In the genomic region with DNA sequence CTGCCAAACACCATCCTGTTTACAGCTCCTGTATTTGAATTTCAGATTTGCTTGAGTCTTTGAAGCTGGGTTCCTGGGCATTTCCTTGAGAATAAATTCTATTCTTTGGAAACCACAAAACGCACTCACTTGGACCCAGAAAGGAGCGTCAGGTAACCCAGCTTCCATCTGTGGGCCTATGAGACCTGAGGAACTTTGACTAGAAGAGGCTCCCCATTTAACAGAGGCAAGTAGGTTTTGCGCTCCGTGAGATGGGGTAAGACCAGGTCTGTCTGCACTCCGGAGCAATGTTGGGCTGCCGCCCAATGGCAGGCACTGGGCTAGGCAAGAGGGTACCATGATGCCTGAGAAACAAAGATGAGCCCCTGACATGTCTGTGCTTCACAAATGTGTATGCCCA, we compare ENCODE assay signal across 1 cellular context.
TF ChIP-seq lines count a peak whose summit lies in the region.

No MANE protein-coding gene starts in this region.

TF ChIP-seq in H1, 55 proteins besides CTCF, POLR2A, EP300 and RAD21:
- TF ChIP-seq TBP (IDR thresholded peaks at IDR 0.05; ENCODE audit: low read depth, low read length) (no peak), RXRA (IDR thresholded peaks at IDR 0.05; ENCODE audit: insufficient read depth, low read depth, low read length) (no peak), SP4 (IDR thresholded peaks at IDR 0.05; ENCODE audit: low read length) (no peak), EZH2 (IDR thresholded peaks at IDR 0.05; ENCODE audit: low read depth, low read length, severe bottlenecking) (no peak), POU5F1 (IDR thresholded peaks at IDR 0.05; ENCODE audit: low read depth, low read length) (no peak), CTBP2 (IDR thresholded peaks at IDR 0.05; ENCODE audit: borderline replicate concordance, insufficient read depth, insufficient read length, low read length) (no peak), BACH1 (IDR thresholded peaks at IDR 0.05; ENCODE audit: low read length) (no peak), BRCA1 (IDR thresholded peaks at IDR 0.05; ENCODE audit: low read depth, low read length) (no peak), PHF8 (conservative IDR thresholded peaks at IDR 0.05; ENCODE audit: low read depth, low read length) (no peak), NRF1 (IDR thresholded peaks at IDR 0.05; ENCODE audit: low read depth, low read length) (no peak), SUZ12 (IDR thresholded peaks at IDR 0.05; ENCODE audit: low read length) (no peak), SRF (IDR thresholded peaks at IDR 0.05; ENCODE audit: low read depth, low read length) (no peak), ATF3 (IDR thresholded peaks at IDR 0.05; ENCODE audit: insufficient read depth, low read depth, low read length) (no peak), SAP30 (IDR thresholded peaks at IDR 0.05; ENCODE audit: insufficient read depth, insufficient replicate concordance, low read length) (no peak), RFX5 (IDR thresholded peaks at IDR 0.05; ENCODE audit: borderline replicate concordance, low read depth, low read length) (no peak)
- TF ChIP-seq, protein P1, sequence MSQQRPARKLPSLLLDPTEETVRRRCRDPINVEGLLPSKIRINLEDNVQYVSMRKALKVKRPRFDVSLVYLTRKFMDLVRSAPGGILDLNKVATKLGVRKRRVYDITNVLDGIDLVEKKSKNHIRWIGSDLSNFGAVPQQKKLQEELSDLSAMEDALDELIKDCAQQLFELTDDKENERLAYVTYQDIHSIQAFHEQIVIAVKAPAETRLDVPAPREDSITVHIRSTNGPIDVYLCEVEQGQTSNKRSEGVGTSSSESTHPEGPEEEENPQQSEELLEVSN (IDR thresholded peaks at IDR 0.05): no peak
TF ChIP-seq in H1: peak in this region for 0.
